Comparison of ENCODE assay signal across 7 cellular contexts in the genomic region with DNA sequence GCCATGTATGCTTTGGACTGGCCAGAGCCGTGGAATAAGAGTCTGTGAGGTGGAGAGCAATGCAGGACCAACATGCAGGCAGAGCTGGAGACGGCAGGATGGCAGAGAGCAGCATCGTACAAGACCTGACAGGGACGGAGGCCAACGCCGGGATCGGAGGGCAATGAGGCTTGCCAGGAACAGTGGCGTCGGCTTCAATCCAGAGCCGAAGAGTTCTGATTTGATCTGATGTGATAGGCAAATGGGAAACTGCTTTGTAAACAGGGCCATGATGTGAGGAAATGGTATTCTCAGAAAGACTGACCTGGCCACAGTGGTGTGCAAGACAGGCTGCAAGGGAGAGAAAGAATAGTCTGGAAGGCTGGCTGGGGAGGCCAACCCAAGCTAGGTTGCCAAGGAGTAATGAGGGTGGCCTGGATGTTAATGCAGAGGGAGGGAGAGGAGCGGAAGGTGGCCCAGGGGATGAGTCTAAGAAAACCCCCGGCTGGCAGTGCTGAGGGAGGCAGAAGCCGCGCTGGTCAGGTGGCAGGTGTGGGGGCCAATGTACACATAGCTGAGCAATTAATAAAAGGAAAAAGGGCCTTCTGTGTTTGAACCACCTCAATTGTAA. TPM values are rescaled to one million over a fixed set of nuclear protein-coding genes. Genes with fewer than 3 reads are reported as not detected.
DNase-seq lines count a peak whose midpoint lies in the region; ATAC-seq and TF ChIP-seq lines count a peak whose summit lies in the region.

No MANE protein-coding gene starts in this region.

- H3K36me3 ChIP-seq in sigmoid colon: peaks cover 0 to 6% (median 0%) of the 10 kb centered on the region in 4 donors
- H3K36me3 ChIP-seq in SK-N-SH (replicated peaks in 1 of 2; ENCODE audit: control insufficient read depth in 1 of 2, insufficient read depth in 2 of 2, low read length in 1 of 2): no peaks in the 10 kb centered on the region

- H3K27me3 ChIP-seq in sigmoid colon: no peaks in the 10 kb centered on the region
- H3K27me3 ChIP-seq in SK-N-SH (ENCODE audit: insufficient read depth): no peaks in the 10 kb centered on the region

- H3K4me1 ChIP-seq in sigmoid colon: no peaks in the 10 kb centered on the region
- H3K4me1 ChIP-seq in SK-N-SH (ENCODE audit: control insufficient read depth in 1 of 2, insufficient read depth in 2 of 2, low read depth in 1 of 2, low read length in 1 of 2): no peaks in the 10 kb centered on the region

- H3K27ac ChIP-seq in caudate nucleus (ENCODE audit: low read depth, low read length) (peak overlapping the region; percentile 82), sigmoid colon (peak overlapping the region; percentile 48 to 74 (median 59)), SK-N-SH (ENCODE audit: low read depth in 2 of 2, low read length in 1 of 2) (no peak overlapping the region)

- WGBS in sigmoid colon, 2 donors: 69 to 92% methylated on average over 14 of the region's 14 CpGs
- WGBS in SK-N-SH (ENCODE audit: low lambda C conversion rate): 94% methylated on average over 14 of the region's 14 CpGs

- H2AFZ ChIP-seq in SK-N-SH (ENCODE audit: low read depth): no peak overlapping the region

- no peak for TF ChIP-seq RAD21 in SK-N-SH (IDR thresholded peaks at IDR 0.05; ENCODE audit: low read length)

- no peaks in the 10 kb centered on the region for H3F3A ChIP-seq in SK-N-SH (replicated peaks; ENCODE audit: insufficient read depth)

- no peaks in the 10 kb centered on the region for H3K79me2 ChIP-seq in SK-N-SH (ENCODE audit: insufficient read depth)

- TF ChIP-seq CTCF in sigmoid colon (IDR thresholded peaks at IDR 0.05): no peak
- no peak for TF ChIP-seq CTCF in SK-N-SH (IDR thresholded peaks at IDR 0.05)

- H3K4me2 ChIP-seq in SK-N-SH: no peak overlapping the region

- no peaks in the 10 kb centered on the region for H3K9me2 ChIP-seq in SK-N-SH

- H3K4me3 ChIP-seq in sigmoid colon: no peak overlapping the region
- no peak overlapping the region for H3K4me3 ChIP-seq in SK-N-SH (ENCODE audit: low read depth in 2 of 2, low read length in 1 of 2)

- no peaks in the 10 kb centered on the region for H4K20me1 ChIP-seq in SK-N-SH (ENCODE audit: insufficient read depth)

- intact Hi-C loops in sigmoid colon (cut with DNase I): no loop called here

- no peak for TF ChIP-seq POLR2A in sigmoid colon (IDR thresholded peaks at IDR 0.05)

- DNase-seq in caudate nucleus (lab: John Stamatoyannopoulos, UW): peak in 1 of 61 donors; percentile 87
- no peak for DNase-seq in sigmoid colon
- no peak for DNase-seq in SK-N-SH
- DNase-seq in COLO829 (ENCODE audit: low spot score): no peak
- no peak for DNase-seq in amniotic stem cell (lab: John Stamatoyannopoulos, UW)

- no peaks in the 10 kb centered on the region for H3K9me3 ChIP-seq in sigmoid colon
- H3K9me3 ChIP-seq in SK-N-SH: no peaks in the 10 kb centered on the region

- CTCF ChIA-PET in SK-N-SH (lab: Yijun Ruan, JAX): no interaction called here

- TF ChIP-seq EP300 in sigmoid colon (IDR thresholded peaks at IDR 0.05): no peak
- TF ChIP-seq EP300 in SK-N-SH (IDR thresholded peaks at IDR 0.05; ENCODE audit: borderline replicate concordance in 1 of 2, low read depth in 1 of 2, low read length in 1 of 2): no peak

- H3K9ac ChIP-seq in SK-N-SH: no peak overlapping the region

- peak; percentile 25 for ATAC-seq in GM21360 (IDR thresholded peaks at IDR 0.05; ENCODE audit: unreplicated experiment)
- ATAC-seq in HG03159 (IDR thresholded peaks at IDR 0.05; ENCODE audit: unreplicated experiment): peak; percentile 8

- POLR2A ChIA-PET in SK-N-SH (lab: Yijun Ruan, JAX): no interaction called here

TF ChIP-seq in SK-N-SH, 30 proteins besides CTCF, POLR2A, EP300 and RAD21:
- TF ChIP-seq SMC3 (IDR thresholded peaks at IDR 0.05; ENCODE audit: low read depth, low read length) (no peak), MEF2A (IDR thresholded peaks at IDR 0.05; ENCODE audit: borderline replicate concordance, low read depth) (no peak), TEAD4 (IDR thresholded peaks at IDR 0.05; ENCODE audit: borderline replicate concordance, insufficient read depth) (no peak)

RNA-seq across cellular contexts. Expression of gene RCBTB2, which starts 26.7 kb away (rescaled TPM):
- total RNA-seq in sigmoid colon: 10 to 100 TPM in 3 of 4 donors, 1 to 10 TPM in 1; 8.6 to 21.9 (median 14.9) TPM
- polyA plus RNA-seq in sigmoid colon (1 to 10 TPM; 4.2 to 9.9 (median 4.8) TPM), SK-N-SH (2012; rRNA removed) (2.8 and 4.3 TPM in 2 replicates)
- polyA plus RNA-seq in SK-N-SH (2012; cell fraction: cytosol; rRNA removed): 3.2 and 3.4 TPM in 2 replicates
- polyA plus RNA-seq in SK-N-SH (2012; cell fraction: nucleus; rRNA removed): 2.4 and 4.7 TPM in 2 replicates

Comparison
In these comparisons a context has a peak if more than half of its experiments do, and no peak if none do; other contexts are left out.
1. H3K27ac ChIP-seq: peak in caudate nucleus (single experiment) and sigmoid colon (4 of 4); none in SK-N-SH (0 of 2).